In genomic region chr20:63859166-63859699, GRCh38 we compare ENCODE assay signal across 1 cellular context.
TF ChIP-seq lines count a peak whose summit lies in the region.

No MANE protein-coding gene starts in this region.

TF ChIP-seq in HCT116, 20 proteins besides CTCF, POLR2A, EP300 and RAD21 (continued from another document):
- TF ChIP-seq REST (IDR thresholded peaks at IDR 0.05; ENCODE audit: low read depth): no peak
- no peak for TF ChIP-seq POLR2AphosphoS5 (IDR thresholded peaks at IDR 0.05; ENCODE audit: low read depth, low read length)
- TF ChIP-seq TCF7L2 (IDR thresholded peaks at IDR 0.05; ENCODE audit: borderline replicate concordance, extremely low read depth, insufficient read depth, insufficient read length): no peak
- TF ChIP-seq SRF (IDR thresholded peaks at IDR 0.05; ENCODE audit: low read depth): no peak
- TF ChIP-seq MAX (IDR thresholded peaks at IDR 0.05): no peak
- TF ChIP-seq FOSL1 (IDR thresholded peaks at IDR 0.05; ENCODE audit: low read depth): no peak
- no peak for TF ChIP-seq EZH2 (IDR thresholded peaks at IDR 0.05)
- no peak for TF ChIP-seq YY1 (IDR thresholded peaks at IDR 0.05; ENCODE audit: extremely low read depth, insufficient replicate concordance, low read depth, low read length)
- no peak for TF ChIP-seq CEBPB (IDR thresholded peaks at IDR 0.05; ENCODE audit: low read depth)
